Comparison of ENCODE assay signal across 26 cellular contexts in genomic region chr17:60947100-60947499, GRCh38.
DNase-seq lines count a peak whose midpoint lies in the region; ATAC-seq, FAIRE-seq and TF ChIP-seq lines count a peak whose summit lies in the region.
"Had no signal": no experiment of that assay in that cellular context is flagged by ENCODE, and none has a peak within 500 bp of the region (broad histone marks: within the 10 kb centered on the region; RNA-seq: fewer than 3 reads in every experiment).

No MANE protein-coding gene starts in this region.

- H3K4me3 Mint-ChIP-seq in endothelial cell (ENCODE audit: unreplicated experiment), result no peak overlapping the region
- H3K4me3 Mint-ChIP-seq: activated CD4-positive, alpha-beta T cell treated with anti-CD3 and anti-CD28 coated beads, Interleukin-2, amount 10 ng/mL, durations not matched to agents 24 days and 14 days; activated naive CD8-positive, alpha-beta T cell treated with anti-CD3 and anti-CD28 coated beads for 36 hours; activated T-helper 17 cell treated with anti-CD3 and anti-CD28 coated beads, Interleukin-2, amount 50 U/mL, for 72 hours; brain; CD4-positive, alpha-beta memory T cell; nephron; stimulated activated memory B cell treated with anti-CD40 and anti-IgM and Interleukin-4, amounts not matched to agents 10 μg/mL and 1 μg/mL and 100 μg/mL, for 72 hours; T-helper 1 cell treated with Interleukin-12 subunit alpha and Interleukin-12 subunit beta and Interleukin-4 antibody, amounts not matched to agents 30 μg/mL and 1 μg/mL, for 36 hours had no signal

- intact Hi-C loops in lower leg skin (cut with DNase I; ENCODE audit: low total_unique reads), result no loop called here

- DNase-seq in AG08395 (ENCODE audit: low spot score) (peak; percentile 60), H54 (ENCODE audit: insufficient read length, low spot score) (peak; percentile 8), RPMI7951 (ENCODE audit: low read depth) (peak; percentile 53), fibroblast of the aortic adventitia (ENCODE audit: low read depth) (peak; percentile 24), lower leg skin (ENCODE audit: low spot score in 2 of 2) (no peak), NCI-H345 treated with DMSO at 0.1 percent for 48 hours (lab: John Stamatoyannopoulos, UW; ENCODE audit: unreplicated experiment) (no peak), endothelial cell (ENCODE audit: low spot score) (no peak)
- DNase-seq: activated CD4-positive, alpha-beta T cell treated with anti-CD3 and anti-CD28 coated beads, Interleukin-2, amount 10 ng/mL, durations not matched to agents 24 days and 14 days; activated naive CD8-positive, alpha-beta T cell treated with anti-CD3 and anti-CD28 coated beads for 36 hours; CD4-positive, alpha-beta memory T cell; left colon; MM.1S; NCI-H146; NCI-H2171; NCI-H748 treated with DMSO at 0.1 percent for 48 hours; PC-9; posterior cingulate gyrus; SJCRH30 had no signal

- FAIRE-seq in H54 (lab: Jason Lieb, UNC), result peak; percentile 52

- 81 to 89% methylated on average over 1 of the region's 1 CpG for WGBS in lower leg skin, 2 donors

- no peaks in the 10 kb centered on the region for H3K36me3 Mint-ChIP-seq in endothelial cell (ENCODE audit: low read depth, unreplicated experiment)
- H3K36me3 Mint-ChIP-seq: stimulated activated memory B cell treated with anti-CD40 and anti-IgM and Interleukin-4, amounts not matched to agents 10 μg/mL and 1 μg/mL and 100 μg/mL, for 72 hours had no signal

- TF ChIP-seq POLR2A in H54 (IDR thresholded peaks at IDR 0.05; ENCODE audit: low read depth, low read length) (no peak), lower leg skin (IDR thresholded peaks at IDR 0.05) (no peak)

- H3K4me3 ChIP-seq in fibroblast of the aortic adventitia (ENCODE audit: low read depth, low read length) (no peak overlapping the region), lower leg skin (ENCODE audit: low read depth, poor library complexity, severe bottlenecking) (no peak overlapping the region)
- H3K4me3 ChIP-seq: HAP-1, PC-9, SJCRH30, thoracic aorta had no signal

- H3K9me3 Mint-ChIP-seq in endothelial cell (ENCODE audit: unreplicated experiment), result no peaks in the 10 kb centered on the region
- H3K9me3 Mint-ChIP-seq: activated CD4-positive, alpha-beta T cell treated with anti-CD3 and anti-CD28 coated beads, Interleukin-2, amount 10 ng/mL, durations not matched to agents 24 days and 14 days; activated T-helper 17 cell treated with anti-CD3 and anti-CD28 coated beads, Interleukin-2, amount 50 U/mL, for 72 hours; brain; CD4-positive, alpha-beta memory T cell; nephron; stimulated activated memory B cell treated with anti-CD40 and anti-IgM and Interleukin-4, amounts not matched to agents 10 μg/mL and 1 μg/mL and 100 μg/mL, for 72 hours; T-helper 1 cell treated with Interleukin-12 subunit alpha and Interleukin-12 subunit beta and Interleukin-4 antibody, amounts not matched to agents 30 μg/mL and 1 μg/mL, for 36 hours had no signal

- no peak for ATAC-seq in HG02970 (IDR thresholded peaks at IDR 0.05; ENCODE audit: low FRiP score, unreplicated experiment)
- ATAC-seq: activated T-helper 17 cell treated with anti-CD3 and anti-CD28 coated beads, Interleukin-2, amount 50 U/mL, for 72 hours; left colon; stimulated activated memory B cell treated with anti-CD40 and anti-IgM and Interleukin-4, amounts not matched to agents 10 μg/mL and 1 μg/mL and 100 μg/mL, for 72 hours had no signal

- H3K27me3 Mint-ChIP-seq in endothelial cell (ENCODE audit: unreplicated experiment), result no peaks in the 10 kb centered on the region
- H3K27me3 Mint-ChIP-seq: activated CD4-positive, alpha-beta T cell treated with anti-CD3 and anti-CD28 coated beads, Interleukin-2, amount 10 ng/mL, durations not matched to agents 24 days and 14 days; activated naive CD8-positive, alpha-beta T cell treated with anti-CD3 and anti-CD28 coated beads for 36 hours; activated T-helper 17 cell treated with anti-CD3 and anti-CD28 coated beads, Interleukin-2, amount 50 U/mL, for 72 hours; brain; CD4-positive, alpha-beta memory T cell; stimulated activated memory B cell treated with anti-CD40 and anti-IgM and Interleukin-4, amounts not matched to agents 10 μg/mL and 1 μg/mL and 100 μg/mL, for 72 hours had no signal

- TF ChIP-seq CTCF in fibroblast of the aortic adventitia (IDR thresholded peaks at IDR 0.05; ENCODE audit: insufficient read depth, low read length) (no peak), lower leg skin (IDR thresholded peaks at IDR 0.05) (no peak), endothelial cell (IDR thresholded peaks at IDR 0.05; ENCODE audit: unreplicated experiment) (no peak)

- H3K4me1 Mint-ChIP-seq in endothelial cell (ENCODE audit: unreplicated experiment), result no peaks in the 10 kb centered on the region
- H3K4me1 Mint-ChIP-seq: activated CD4-positive, alpha-beta T cell treated with anti-CD3 and anti-CD28 coated beads, Interleukin-2, amount 10 ng/mL, durations not matched to agents 24 days and 14 days; activated naive CD8-positive, alpha-beta T cell treated with anti-CD3 and anti-CD28 coated beads for 36 hours; activated T-helper 17 cell treated with anti-CD3 and anti-CD28 coated beads, Interleukin-2, amount 50 U/mL, for 72 hours; brain; CD4-positive, alpha-beta memory T cell; nephron; stimulated activated memory B cell treated with anti-CD40 and anti-IgM and Interleukin-4, amounts not matched to agents 10 μg/mL and 1 μg/mL and 100 μg/mL, for 72 hours had no signal

- no peak overlapping the region for H3K27ac Mint-ChIP-seq in endothelial cell (ENCODE audit: unreplicated experiment)
- H3K27ac Mint-ChIP-seq: activated CD4-positive, alpha-beta T cell treated with anti-CD3 and anti-CD28 coated beads, Interleukin-2, amount 10 ng/mL, durations not matched to agents 24 days and 14 days; activated naive CD8-positive, alpha-beta T cell treated with anti-CD3 and anti-CD28 coated beads for 36 hours; activated T-helper 17 cell treated with anti-CD3 and anti-CD28 coated beads, Interleukin-2, amount 50 U/mL, for 72 hours; CD4-positive, alpha-beta memory T cell; nephron; stimulated activated memory B cell treated with anti-CD40 and anti-IgM and Interleukin-4, amounts not matched to agents 10 μg/mL and 1 μg/mL and 100 μg/mL, for 72 hours; T-helper 1 cell treated with Interleukin-12 subunit alpha and Interleukin-12 subunit beta and Interleukin-4 antibody, amounts not matched to agents 30 μg/mL and 1 μg/mL, for 36 hours had no signal

Comparison
In these comparisons a context has a peak if more than half of its experiments do, and no peak if none do; other contexts are left out.
1. DNase-seq: peak in AG08395 (single experiment), H54 (single experiment), RPMI7951 (single experiment) and fibroblast of the aortic adventitia (single experiment); none in lower leg skin (0 of 2), NCI-H345 treated with DMSO at 0.1 percent for 48 hours (single experiment) and endothelial cell (single experiment).